1 cellular context compared by ENCODE assay signal in the genomic region with DNA sequence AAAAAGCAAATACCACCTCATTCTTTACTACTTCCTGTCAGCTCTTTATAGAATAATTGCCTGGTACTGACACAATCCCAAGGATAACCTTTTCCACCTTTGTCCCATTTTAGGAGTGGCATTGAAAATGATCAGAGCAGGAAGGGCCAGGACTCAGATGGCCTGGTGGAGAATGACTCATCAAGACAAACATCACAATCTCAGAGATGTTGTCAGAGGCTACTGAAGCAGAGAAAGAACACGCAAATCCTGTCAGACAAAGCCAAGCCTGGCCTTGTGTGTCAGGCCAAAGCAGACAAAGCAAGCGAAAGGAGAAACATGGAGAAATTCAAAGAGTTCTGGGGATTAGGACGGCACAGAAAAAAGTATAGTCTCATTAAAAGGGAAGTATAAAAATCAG.
TF ChIP-seq lines count a peak whose summit lies in the region.

No MANE protein-coding gene starts in this region.

TF ChIP-seq in IMR-90, 13 proteins besides CTCF, POLR2A, EP300 and RAD21 (continued from another document):
- TF ChIP-seq, protein P1, sequence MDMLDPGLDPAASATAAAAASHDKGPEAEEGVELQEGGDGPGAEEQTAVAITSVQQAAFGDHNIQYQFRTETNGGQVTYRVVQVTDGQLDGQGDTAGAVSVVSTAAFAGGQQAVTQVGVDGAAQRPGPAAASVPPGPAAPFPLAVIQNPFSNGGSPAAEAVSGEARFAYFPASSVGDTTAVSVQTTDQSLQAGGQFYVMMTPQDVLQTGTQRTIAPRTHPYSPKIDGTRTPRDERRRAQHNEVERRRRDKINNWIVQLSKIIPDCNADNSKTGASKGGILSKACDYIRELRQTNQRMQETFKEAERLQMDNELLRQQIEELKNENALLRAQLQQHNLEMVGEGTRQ (IDR thresholded peaks at IDR 0.05; ENCODE audit: low read depth, low read length): no peak
- TF ChIP-seq RCOR1 (IDR thresholded peaks at IDR 0.05; ENCODE audit: insufficient replicate concordance, low read length) (no peak), MAFK (IDR thresholded peaks at IDR 0.05; ENCODE audit: low read depth, low read length) (no peak), FOS (IDR thresholded peaks at IDR 0.05; ENCODE audit: low read depth, low read length) (peak; percentile 89), MAZ (IDR thresholded peaks at IDR 0.05; ENCODE audit: borderline replicate concordance, low read depth, low read length) (no peak), CHD1 (IDR thresholded peaks at IDR 0.05; ENCODE audit: low read depth, low read length) (no peak)
